In genomic region chr12:102564026-102564425, GRCh38 we compare ENCODE assay signal across 17 cellular contexts.
DNase-seq lines count a peak whose midpoint lies in the region; ATAC-seq and TF ChIP-seq lines count a peak whose summit lies in the region.
"Had no signal": no experiment of that assay in that cellular context is flagged by ENCODE, and none has a peak within 500 bp of the region (broad histone marks: within the 10 kb centered on the region; RNA-seq: fewer than 3 reads in every experiment).

No MANE protein-coding gene starts in this region.

- intact Hi-C loops in PC-3 (cut with micrococcal nuclease) (no loop called here), prostate gland (cut with DNase I) (no loop called here), vagina (cut with DNase I) (no loop called here)
- intact Hi-C loops in CD4-positive, alpha-beta memory T cell (cut with micrococcal nuclease), result no loop called here

- H3K27ac ChIP-seq in PC-3 (ENCODE audit: low read length) (no peak overlapping the region), prostate gland (no peak overlapping the region), vagina (no peak overlapping the region)
- H3K27ac ChIP-seq in CD4-positive, alpha-beta memory T cell (ENCODE audit: low read depth, low read length), result no peak overlapping the region
- H3K27ac ChIP-seq: RWPE1 had no signal

- TF ChIP-seq CTCF in PC-3 (conservative IDR thresholded peaks at IDR 0.05; ENCODE audit: low read depth, low read length), result no peak
- TF ChIP-seq CTCF in prostate gland (IDR thresholded peaks at IDR 0.05), result no peak
- no peak for TF ChIP-seq CTCF in vagina (IDR thresholded peaks at IDR 0.05)

- no peak overlapping the region for H3K4me2 ChIP-seq in PC-3 (ENCODE audit: low read length)
- H3K4me2 ChIP-seq: A549 had no signal

- no peak overlapping the region for H2AFZ ChIP-seq in PC-3 (ENCODE audit: low read length)

- H3K27me3 Mint-ChIP-seq in CD4-positive, alpha-beta memory T cell, result no peaks in the 10 kb centered on the region

- no peak overlapping the region for H3K4me3 Mint-ChIP-seq in CD4-positive, alpha-beta memory T cell
- H3K4me3 Mint-ChIP-seq: H9, IgD-negative memory B cell had no signal

- no peak for ATAC-seq in PC-3
- ATAC-seq in stimulated activated naive CD8-positive, alpha-beta T cell treated with anti-CD3 and anti-CD28 coated beads, Interleukin-15, Interleukin-2, amounts not matched to agents 100 U/mL and 50 U/mL, for 24 hours, result no peak
- ATAC-seq: A549 had no signal

- WGBS in prostate gland, result 57% methylated on average over 4 of the region's 4 CpGs

- H3K79me2 ChIP-seq in PC-3 (ENCODE audit: low read length), result no peaks in the 10 kb centered on the region

- H3K9me3 Mint-ChIP-seq in CD4-positive, alpha-beta memory T cell, result peaks cover 0 to 8% (median 2%) of the 10 kb centered on the region in 8 donors

- H3K27ac Mint-ChIP-seq in CD4-positive, alpha-beta memory T cell, result peak overlapping the region in 1 of 7 donors; percentile 19
- H3K27ac Mint-ChIP-seq: IgD-negative memory B cell had no signal

- H4K20me1 ChIP-seq in PC-3 (ENCODE audit: low read length), result no peaks in the 10 kb centered on the region

- no peak for TF ChIP-seq POLR2A in prostate gland (IDR thresholded peaks at IDR 0.05)
- TF ChIP-seq POLR2A in vagina (IDR thresholded peaks at IDR 0.05), result no peak

- no peaks in the 10 kb centered on the region for H3K36me3 ChIP-seq in PC-3 (ENCODE audit: low read depth, low read length)
- no peaks in the 10 kb centered on the region for H3K36me3 ChIP-seq in prostate gland
- no peaks in the 10 kb centered on the region for H3K36me3 ChIP-seq in vagina
- H3K36me3 ChIP-seq in CD4-positive, alpha-beta memory T cell (ENCODE audit: insufficient read depth, low read length), result no peaks in the 10 kb centered on the region

- no peaks in the 10 kb centered on the region for H3K4me1 Mint-ChIP-seq in CD4-positive, alpha-beta memory T cell
- H3K4me1 Mint-ChIP-seq: IgD-negative memory B cell had no signal

- no TSS peak for BruUV-seq in PC-3 (replicated peaks; lab: Mats Ljungman, UMichigan)

- 0 out of 2 replicates have a peak, but pooled peaks cover 3% of the 10 kb centered on the region for H3K9me2 ChIP-seq in PC-3 (replicated peaks; ENCODE audit: low read length)

- H3K4me1 ChIP-seq in PC-3 (ENCODE audit: insufficient read depth, low read length) (no peaks in the 10 kb centered on the region), prostate gland (replicated peaks) (no peaks in the 10 kb centered on the region), vagina (peaks cover 8% of the 10 kb centered on the region)
- no peaks in the 10 kb centered on the region for H3K4me1 ChIP-seq in CD4-positive, alpha-beta memory T cell (ENCODE audit: insufficient read depth, low read length)

- H3K9ac ChIP-seq in PC-3 (ENCODE audit: low read length), result no peak overlapping the region

- no peaks in the 10 kb centered on the region for H3F3A ChIP-seq in PC-3 (ENCODE audit: low read length, unreplicated experiment)

- no peaks in the 10 kb centered on the region for H3K36me3 Mint-ChIP-seq in CD4-positive, alpha-beta memory T cell
- H3K36me3 Mint-ChIP-seq: IgD-negative memory B cell had no signal

- H3K9me3 ChIP-seq in PC-3 (ENCODE audit: low read length) (no peaks in the 10 kb centered on the region), prostate gland (no peaks in the 10 kb centered on the region), vagina (no peaks in the 10 kb centered on the region)
- H3K9me3 ChIP-seq in CD4-positive, alpha-beta memory T cell (ENCODE audit: control insufficient read depth in 1 of 2, low read length in 2 of 2), result no peaks in the 10 kb centered on the region

- no peak overlapping the region for H3K4me3 ChIP-seq in PC-3 (ENCODE audit: low read length)
- no peak overlapping the region for H3K4me3 ChIP-seq in prostate gland
- no peak overlapping the region for H3K4me3 ChIP-seq in vagina
- no peak overlapping the region for H3K4me3 ChIP-seq in CD4-positive, alpha-beta memory T cell (ENCODE audit: low read length in 2 of 2)
- H3K4me3 ChIP-seq: A549 had no signal

- CTCF ChIA-PET in PC-3 (lab: Charles Lee), result no interaction called here
- CTCF ChIA-PET in CD4-positive, alpha-beta memory T cell (lab: Charles Lee; ENCODE audit: partially characterized antibody), result no interaction called here

- H3K27me3 ChIP-seq in PC-3 (ENCODE audit: low read length), result no peaks in the 10 kb centered on the region
- H3K27me3 ChIP-seq in prostate gland (replicated peaks; ENCODE audit: insufficient read depth), result no peaks in the 10 kb centered on the region
- no peaks in the 10 kb centered on the region for H3K27me3 ChIP-seq in vagina
- no peaks in the 10 kb centered on the region for H3K27me3 ChIP-seq in CD4-positive, alpha-beta memory T cell (ENCODE audit: insufficient read depth, low read length)

- DNase-seq in DMS53 (lab: John Stamatoyannopoulos, UW) (peak; percentile 70), PC-3 (peak; percentile 43), islet precursor cell (peak; percentile 93), prostate gland (ENCODE audit: low spot score) (peak; percentile 12), vagina (ENCODE audit: extremely low spot score in 2 of 2) (no peak)
- DNase-seq in CD4-positive, alpha-beta memory T cell, result no peak
- DNase-seq in activated CD4-positive, CD25-positive, alpha-beta regulatory T cell (lab: John Stamatoyannopoulos, UW), result no peak
- no peak for DNase-seq in stimulated activated naive CD8-positive, alpha-beta T cell treated with anti-CD3 and anti-CD28 coated beads, Interleukin-15, Interleukin-2, amounts not matched to agents 100 U/mL and 50 U/mL, for 24 hours
- DNase-seq: C1 segment of cervical spinal cord, DMS153, H9, NCI-H1417, NCI-H187 treated with DMSO at 0.1 percent for 48 hours, NCI-H526 treated with DMSO at 0.1 percent for 48 hours had no signal

- POLR2A ChIA-PET in PC-3 (lab: Charles Lee; ENCODE audit: unreplicated experiment), result no interaction called here
- POLR2A ChIA-PET in CD4-positive, alpha-beta memory T cell (lab: Charles Lee; ENCODE audit: partially characterized antibody), result no interaction called here

Comparison
In these comparisons a context has a peak if more than half of its experiments do, and no peak if none do; other contexts are left out.
1. DNase-seq: peak in DMS53 (single experiment), PC-3 (single experiment), islet precursor cell (single experiment) and prostate gland (single experiment); none in vagina (0 of 2), CD4-positive, alpha-beta memory T cell (0 of 5), activated CD4-positive, CD25-positive, alpha-beta regulatory T cell (0 of 4) and stimulated activated naive CD8-positive, alpha-beta T cell treated with anti-CD3 and anti-CD28 coated beads, Interleukin-15, Interleukin-2, amounts not matched to agents 100 U/mL and 50 U/mL, for 24 hours (single experiment).